Comparison of ENCODE assay signal across 9 cellular contexts in genomic region chrX:138858438-138858837, GRCh38.
A peak's percentile ranks its signal among the peaks of the same experiment; 100 is the strongest.
DNase-seq lines count a peak whose midpoint lies in the region; ATAC-seq and TF ChIP-seq lines count a peak whose summit lies in the region.
"Had no signal": no experiment of that assay in that cellular context is flagged by ENCODE, and none has a peak within 500 bp of the region (broad histone marks: within the 10 kb centered on the region; RNA-seq: fewer than 3 reads in every experiment).

No MANE protein-coding gene starts in this region.

- no peak overlapping the region for H3K4me3 Mint-ChIP-seq in activated CD8-positive, alpha-beta T cell treated with anti-CD3 and anti-CD28 coated beads for 36 hours
- H3K4me3 Mint-ChIP-seq in activated CD8-positive, alpha-beta T cell treated with anti-CD3 and anti-CD28 coated beads, Interleukin-2, amount 10 ng/mL, durations not matched to agents 7 days and 5 days, result no peak overlapping the region

- intact Hi-C loops in activated CD8-positive, alpha-beta T cell treated with anti-CD3 and anti-CD28 coated beads for 36 hours (cut with micrococcal nuclease), result no loop called here

- no peaks in the 10 kb centered on the region for H3K27me3 Mint-ChIP-seq in activated CD8-positive, alpha-beta T cell treated with anti-CD3 and anti-CD28 coated beads for 36 hours
- no peaks in the 10 kb centered on the region for H3K27me3 Mint-ChIP-seq in activated CD8-positive, alpha-beta T cell treated with anti-CD3 and anti-CD28 coated beads, Interleukin-2, amount 10 ng/mL, durations not matched to agents 7 days and 5 days (ENCODE audit: low read depth)

- no peak overlapping the region for H3K4me3 ChIP-seq in epithelial cell of esophagus (ENCODE audit: low read length)
- no peak overlapping the region for H3K4me3 ChIP-seq in retinal pigment epithelial cell (ENCODE audit: low read length)

- ATAC-seq in activated CD8-positive, alpha-beta T cell treated with anti-CD3 and anti-CD28 coated beads for 36 hours, result peak; percentile 27
- no peak for ATAC-seq in activated CD8-positive, alpha-beta T cell treated with anti-CD3 and anti-CD28 coated beads, Interleukin-2, amount 10 ng/mL, durations not matched to agents 7 days and 5 days
- ATAC-seq in GM21390 (IDR thresholded peaks at IDR 0.05; ENCODE audit: unreplicated experiment), result no peak
- no peak for ATAC-seq in HG03280 (IDR thresholded peaks at IDR 0.05; ENCODE audit: unreplicated experiment)

- POLR2A ChIA-PET in activated CD8-positive, alpha-beta T cell treated with anti-CD3 and anti-CD28 coated beads for 36 hours (lab: Charles Lee), result no interaction called here
- POLR2A ChIA-PET in activated CD8-positive, alpha-beta T cell treated with anti-CD3 and anti-CD28 coated beads, Interleukin-2, amount 10 ng/mL, durations not matched to agents 7 days and 5 days (lab: Charles Lee), result interaction anchor here (0.6 kb wide), 1 partner anchor 961 kb away, joined by 3 read pairs; no protein-coding TSS in a partner anchor

- TF ChIP-seq CTCF in activated CD8-positive, alpha-beta T cell treated with anti-CD3 and anti-CD28 coated beads for 36 hours (IDR thresholded peaks at IDR 0.05), result no peak
- TF ChIP-seq CTCF in epithelial cell of esophagus (IDR thresholded peaks at IDR 0.05; ENCODE audit: insufficient read depth, low read depth, low read length, missing control alignments) (no peak), retinal pigment epithelial cell (conservative IDR thresholded peaks at IDR 0.05; ENCODE audit: low read depth, low read length) (no peak)

- H3K36me3 Mint-ChIP-seq in activated CD8-positive, alpha-beta T cell treated with anti-CD3 and anti-CD28 coated beads for 36 hours (ENCODE audit: low read depth), result no peaks in the 10 kb centered on the region
- H3K36me3 Mint-ChIP-seq in activated CD8-positive, alpha-beta T cell treated with anti-CD3 and anti-CD28 coated beads, Interleukin-2, amount 10 ng/mL, durations not matched to agents 7 days and 5 days (ENCODE audit: low read depth), result no peaks in the 10 kb centered on the region

- DNase-seq in activated CD8-positive, alpha-beta T cell treated with anti-CD3 and anti-CD28 coated beads for 36 hours, result no peak
- no peak for DNase-seq in activated CD8-positive, alpha-beta T cell treated with anti-CD3 and anti-CD28 coated beads, Interleukin-2, amount 10 ng/mL, durations not matched to agents 7 days and 5 days
- DNase-seq in NOMO-1 treated with dmso at 0.1 percent for 144 hours (lab: John Stamatoyannopoulos, UW; ENCODE audit: unreplicated experiment) (peak; percentile 57), epithelial cell of esophagus (ENCODE audit: low read depth) (peak; percentile 84), retinal pigment epithelial cell (ENCODE audit: low read depth) (peak; percentile 18), hepatic stellate cell (ENCODE audit: low spot score) (no peak)
- DNase-seq: NCI-H2171 treated with DMSO at 0.1 percent for 48 hours had no signal

- no peak overlapping the region for H3K27ac Mint-ChIP-seq in activated CD8-positive, alpha-beta T cell treated with anti-CD3 and anti-CD28 coated beads for 36 hours
- no peak overlapping the region for H3K27ac Mint-ChIP-seq in activated CD8-positive, alpha-beta T cell treated with anti-CD3 and anti-CD28 coated beads, Interleukin-2, amount 10 ng/mL, durations not matched to agents 7 days and 5 days

- H3K9me3 Mint-ChIP-seq in activated CD8-positive, alpha-beta T cell treated with anti-CD3 and anti-CD28 coated beads for 36 hours, result no peaks in the 10 kb centered on the region
- H3K9me3 Mint-ChIP-seq in activated CD8-positive, alpha-beta T cell treated with anti-CD3 and anti-CD28 coated beads, Interleukin-2, amount 10 ng/mL, durations not matched to agents 7 days and 5 days (ENCODE audit: insufficient read depth), result no peaks in the 10 kb centered on the region

- no peaks in the 10 kb centered on the region for H3K4me1 Mint-ChIP-seq in activated CD8-positive, alpha-beta T cell treated with anti-CD3 and anti-CD28 coated beads for 36 hours (ENCODE audit: low read depth)
- no peaks in the 10 kb centered on the region for H3K4me1 Mint-ChIP-seq in activated CD8-positive, alpha-beta T cell treated with anti-CD3 and anti-CD28 coated beads, Interleukin-2, amount 10 ng/mL, durations not matched to agents 7 days and 5 days (ENCODE audit: low read depth)

- CTCF ChIA-PET in activated CD8-positive, alpha-beta T cell treated with anti-CD3 and anti-CD28 coated beads for 36 hours (lab: Charles Lee), result no interaction called here
- CTCF ChIA-PET in activated CD8-positive, alpha-beta T cell treated with anti-CD3 and anti-CD28 coated beads, Interleukin-2, amount 10 ng/mL, durations not matched to agents 7 days and 5 days (lab: Charles Lee), result no interaction called here

Comparison
In these comparisons a context has a peak if more than half of its experiments do, and no peak if none do; other contexts are left out.
1. DNase-seq: peak in NOMO-1 treated with dmso at 0.1 percent for 144 hours (single experiment), epithelial cell of esophagus (single experiment) and retinal pigment epithelial cell (single experiment); none in activated CD8-positive, alpha-beta T cell treated with anti-CD3 and anti-CD28 coated beads for 36 hours (single experiment), activated CD8-positive, alpha-beta T cell treated with anti-CD3 and anti-CD28 coated beads, Interleukin-2, amount 10 ng/mL, durations not matched to agents 7 days and 5 days (single experiment) and hepatic stellate cell (single experiment).